11 cellular contexts compared by ENCODE assay signal in genomic region chr5:121503111-121503840, GRCh38.
DNase-seq lines count a peak whose midpoint lies in the region; ATAC-seq and TF ChIP-seq lines count a peak whose summit lies in the region.
"Had no signal": no experiment of that assay in that cellular context is flagged by ENCODE, and none has a peak within 500 bp of the region (broad histone marks: within the 10 kb centered on the region; RNA-seq: fewer than 3 reads in every experiment).

No MANE protein-coding gene starts in this region.

- no peaks in the 10 kb centered on the region for H4K20me1 ChIP-seq in Karpas-422 (ENCODE audit: insufficient read depth, low read depth, low read length)

- H3K4me2 ChIP-seq in Karpas-422 (ENCODE audit: low read depth, low read length, poor library complexity, severe bottlenecking), result no peak overlapping the region
- H3K4me2 ChIP-seq: KMS-11 had no signal

- H3K9ac ChIP-seq in Karpas-422 (ENCODE audit: low read length) (no peak overlapping the region), adipocyte (ENCODE audit: low read length) (no peak overlapping the region)
- H3K9ac ChIP-seq: KMS-11 had no signal

- H3K9me2 ChIP-seq in Karpas-422 (replicated peaks; ENCODE audit: insufficient read depth, low read length), result no peaks in the 10 kb centered on the region

- H3K9me3 ChIP-seq in Karpas-422 (ENCODE audit: low read length) (no peaks in the 10 kb centered on the region), adipocyte (ENCODE audit: control insufficient read depth, low read length) (no peaks in the 10 kb centered on the region)

- no peaks in the 10 kb centered on the region for H3K27me3 ChIP-seq in ACC112 (ENCODE audit: insufficient read depth, low read length)
- H3K27me3 ChIP-seq in Karpas-422 (ENCODE audit: low read length), result no peaks in the 10 kb centered on the region
- H3K27me3 ChIP-seq in adipocyte (replicated peaks; ENCODE audit: control insufficient read depth, insufficient read depth, low read length), result no peaks in the 10 kb centered on the region

- DNase-seq in Karpas-422 (peak; percentile 49), adipocyte (ENCODE audit: low read depth) (peak; percentile 45), iPS-NIHi7 (ENCODE audit: extremely low spot score) (peak; percentile 46)
- DNase-seq in stimulated activated CD4-positive, alpha-beta T cell treated with anti-CD3 and anti-CD28 coated beads, Interleukin-1b, Interleukin-23, amount 100 ng/mL, for 48 hours, result no peak
- DNase-seq in activated CD4-positive, CD25-positive, alpha-beta regulatory T cell (lab: John Stamatoyannopoulos, UW), result no peak
- DNase-seq: activated CD4-positive, alpha-beta T cell treated with anti-CD3 and anti-CD28 coated beads for 1 hour had no signal

- ATAC-seq in GM21786 (IDR thresholded peaks at IDR 0.05; ENCODE audit: unreplicated experiment) (no peak), GM18505 (IDR thresholded peaks at IDR 0.05; ENCODE audit: unreplicated experiment) (no peak)

- H3K4me1 ChIP-seq in ACC112 (ENCODE audit: control insufficient read depth, insufficient read depth, low read length, unreplicated experiment), result no peaks in the 10 kb centered on the region
- no peaks in the 10 kb centered on the region for H3K4me1 ChIP-seq in Karpas-422 (ENCODE audit: low read length)
- H3K4me1 ChIP-seq in adipocyte (ENCODE audit: control insufficient read depth, insufficient read depth, low read length), result no peaks in the 10 kb centered on the region

- no peak for TF ChIP-seq POLR2A in GM18505 (IDR thresholded peaks at IDR 0.05; ENCODE audit: borderline replicate concordance, extremely low read depth, insufficient read depth, insufficient read length)

- H2AFZ ChIP-seq in ACC112 (ENCODE audit: low read length, unreplicated experiment), result peak overlapping the region; percentile 47
- H2AFZ ChIP-seq in Karpas-422 (ENCODE audit: low read length), result no peak overlapping the region

- H3K79me2 ChIP-seq in ACC112 (ENCODE audit: control insufficient read depth, insufficient read depth, low read length, unreplicated experiment) (no peaks in the 10 kb centered on the region), Karpas-422 (ENCODE audit: low read length) (no peaks in the 10 kb centered on the region)

- H3K36me3 ChIP-seq in ACC112 (ENCODE audit: insufficient read depth, low read length), result no peaks in the 10 kb centered on the region
- no peaks in the 10 kb centered on the region for H3K36me3 ChIP-seq in Karpas-422 (ENCODE audit: insufficient read depth, low read length)
- no peaks in the 10 kb centered on the region for H3K36me3 ChIP-seq in adipocyte (ENCODE audit: control insufficient read depth, insufficient read depth, low read length, severe bottlenecking)

- H3K27ac ChIP-seq in ACC112 (ENCODE audit: low read depth, low read length), result no peak overlapping the region
- H3K27ac ChIP-seq in Karpas-422 (ENCODE audit: low read length), result no peak overlapping the region
- H3K27ac ChIP-seq: C4-2B, KMS-11 had no signal

- H3K4me3 ChIP-seq in ACC112 (ENCODE audit: low read depth, low read length), result no peak overlapping the region
- no peak overlapping the region for H3K4me3 ChIP-seq in Karpas-422 (ENCODE audit: low read length)
- no peak overlapping the region for H3K4me3 ChIP-seq in adipocyte (ENCODE audit: low read length)

Comparison
In these comparisons a context has a peak if more than half of its experiments do, and no peak if none do; other contexts are left out.
1. DNase-seq: peak in Karpas-422 (single experiment), adipocyte (single experiment) and iPS-NIHi7 (single experiment); none in stimulated activated CD4-positive, alpha-beta T cell treated with anti-CD3 and anti-CD28 coated beads, Interleukin-1b, Interleukin-23, amount 100 ng/mL, for 48 hours (single experiment) and activated CD4-positive, CD25-positive, alpha-beta regulatory T cell (0 of 4).